Comparison of ENCODE assay signal across 9 cellular contexts in genomic region chr18:596288-596881, GRCh38. TPM values are rescaled to one million over a fixed set of nuclear protein-coding genes. Genes with fewer than 3 reads are reported as not detected.
A peak's percentile ranks its signal among the peaks of the same experiment; 100 is the strongest.
DNase-seq lines count a peak whose midpoint lies in the region; ATAC-seq and TF ChIP-seq lines count a peak whose summit lies in the region.
"Had no signal": no experiment of that assay in that cellular context is flagged by ENCODE, and none has a peak within 500 bp of the region (broad histone marks: within the 10 kb centered on the region; RNA-seq: fewer than 3 reads in every experiment).

No MANE protein-coding gene starts in this region.

- H3K4me1 Mint-ChIP-seq in natural killer cell, result peaks cover 0 to 4% of the 10 kb centered on the region in 2 donors

- in situ Hi-C loops in T47D (cut with HindIII; ENCODE audit: low pct_unique_long_range_greater_than_20kb, low sequenced_read_pairs), result no loop called here

- ATAC-seq in HG02642 (IDR thresholded peaks at IDR 0.05; ENCODE audit: poor library complexity, unreplicated experiment) (peak; percentile 68), natural killer cell (peak; percentile 67 to 75 (median 73))

- peaks cover 21 to 28% of the 10 kb centered on the region in 2 donors for H3K27me3 Mint-ChIP-seq in natural killer cell (ENCODE audit: low read depth in 2 of 2)

- H3K36me3 Mint-ChIP-seq in natural killer cell, result no peaks in the 10 kb centered on the region

- H3K27ac Mint-ChIP-seq in natural killer cell, result no peak overlapping the region

- TF ChIP-seq CTCF in natural killer cell (IDR thresholded peaks at IDR 0.05), result no peak

- intact Hi-C loops in natural killer cell (cut with micrococcal nuclease), result no loop called here

- peaks cover 0 to 3% of the 10 kb centered on the region in 2 donors for H3K9me3 Mint-ChIP-seq in natural killer cell

- H3K4me3 Mint-ChIP-seq in natural killer cell, result peak overlapping the region; percentile 14

- DNase-seq in activated naive CD4-positive, alpha-beta T cell (lab: John Stamatoyannopoulos, UW), result peak in 3 of 4 experiments; percentile 58 to 75 (median 74)
- no peak for DNase-seq in activated naive CD4-positive, alpha-beta T cell treated with Interleukin-2 at 50 U/mL for 16 hours
- DNase-seq in NCI-H2171 (lab: John Stamatoyannopoulos, UW) (peak; percentile 90), T47D (ENCODE audit: low read depth in 1 of 2, low spot score in 1 of 2) (peak; percentile 11 to 72), natural killer cell (no peak), NK-92 (lab: John Stamatoyannopoulos, UW; ENCODE audit: unreplicated experiment) (no peak), globus pallidus (ENCODE audit: low spot score) (no peak)

RNA-seq across cellular contexts. Expression of gene CLUL1, which starts 0.4 kb away (rescaled TPM):
- not detected for total RNA-seq in natural killer cell

RNA-seq across cellular contexts. Expression of gene CETN1, which starts 16.2 kb away (rescaled TPM):
- not detected for total RNA-seq in natural killer cell
- total RNA-seq: skeletal muscle tissue had no signal

Comparison
In these comparisons a context has a peak if more than half of its experiments do, and no peak if none do; other contexts are left out.
1. DNase-seq: peak in activated naive CD4-positive, alpha-beta T cell (3 of 4), NCI-H2171 (single experiment) and T47D (2 of 2); none in activated naive CD4-positive, alpha-beta T cell treated with Interleukin-2 at 50 U/mL for 16 hours (single experiment), natural killer cell (single experiment), NK-92 (single experiment) and globus pallidus (single experiment).